1 cellular context compared by ENCODE assay signal in genomic region chr2:28366496-28367282, GRCh38.
TF ChIP-seq lines count a peak whose summit lies in the region.

No MANE protein-coding gene starts in this region.

TF ChIP-seq in K562, 482 proteins besides CTCF, POLR2A, EP300 and RAD21 (continued from another document and continues in another):
- TF ChIP-seq TSHZ1 (CRISPR knock-in tag; IDR thresholded peaks at IDR 0.05) (peak; percentile 75), ZNF280B (CRISPR knock-in tag; IDR thresholded peaks at IDR 0.05) (no peak), NCOA1 (IDR thresholded peaks at IDR 0.05; ENCODE audit: low read depth) (0 out of 2 replicates have a peak, but pooled peaks have one; percentile 56), ZBTB1 (CRISPR knock-in tag; IDR thresholded peaks at IDR 0.05; ENCODE audit: borderline replicate concordance, low read depth) (peak; percentile 9; the same call in 1 of the 2 replicates), PCBP1 (IDR thresholded peaks at IDR 0.05; ENCODE audit: low read depth, low read length, poor library complexity, severe bottlenecking) (no peak), CAMTA2 (CRISPR knock-in tag; conservative IDR thresholded peaks at IDR 0.05) (no peak; the same call in 1 of the 2 replicates), ZNF140 (CRISPR knock-in tag; IDR thresholded peaks at IDR 0.05) (no peak), GTF2B (IDR thresholded peaks at IDR 0.05; ENCODE audit: extremely low read depth, insufficient read length) (no peak), ZNF592 (IDR thresholded peaks at IDR 0.05) (peak; percentile 86), PYGO2 (tag; IDR thresholded peaks at IDR 0.05) (peak; percentile 47), BRD4 (IDR thresholded peaks at IDR 0.05) (no peak), FOXM1 (IDR thresholded peaks at IDR 0.05; ENCODE audit: low read depth) (peak; percentile 41; the same call in 1 of the 2 replicates), FOXM1 (CRISPR knock-in tag; IDR thresholded peaks at IDR 0.05; ENCODE audit: low read depth) (no peak), XRCC3 (IDR thresholded peaks at IDR 0.05) (no peak), ZNF699 (CRISPR knock-in tag; IDR thresholded peaks at IDR 0.05; ENCODE audit: insufficient replicate concordance) (no peak), RBM17 (IDR thresholded peaks at IDR 0.05; ENCODE audit: borderline replicate concordance, low read depth, low read length) (no peak), ZKSCAN1 (IDR thresholded peaks at IDR 0.05; ENCODE audit: low read depth, low read length) (peak; percentile 11; the same call in 1 of the 2 replicates), SMARCC2 (IDR thresholded peaks at IDR 0.05; ENCODE audit: low read depth) (peak; percentile 88), ELF2 (CRISPR knock-in tag; IDR thresholded peaks at IDR 0.05) (peak; percentile 64; the same call in 1 of the 2 replicates), HDAC1 (IDR thresholded peaks at IDR 0.05) (peak in 1 of 2 experiments; percentile 51; a peak in 2 of 4 replicates), SNAPC5 (CRISPR knock-in tag; IDR thresholded peaks at IDR 0.05) (no peak), MECOM (CRISPR knock-in tag; IDR thresholded peaks at IDR 0.05) (0 out of 2 replicates have a peak, but pooled peaks have one; percentile 27), ELK3 (CRISPR knock-in tag; IDR thresholded peaks at IDR 0.05) (no peak), ZNF407 (IDR thresholded peaks at IDR 0.05; ENCODE audit: low read depth) (no peak), ZNF143 (CRISPR knock-in tag; IDR thresholded peaks at IDR 0.05) (no peak), KLF10 (CRISPR knock-in tag; IDR thresholded peaks at IDR 0.05) (no peak), ZNF766 (CRISPR knock-in tag; conservative IDR thresholded peaks at IDR 0.05) (0 out of 2 replicates have a peak, but pooled peaks have one; percentile 65), CTCFL (IDR thresholded peaks at IDR 0.05; ENCODE audit: borderline replicate concordance, insufficient read depth, low read depth, low read length, poor library complexity, severe bottlenecking) (no peak), RBFOX2 (IDR thresholded peaks at IDR 0.05; ENCODE audit: low read depth, low read length) (peak; percentile 89), PATZ1 (CRISPR knock-in tag; IDR thresholded peaks at IDR 0.05; ENCODE audit: borderline replicate concordance) (no peak), RFX5 (IDR thresholded peaks at IDR 0.05; ENCODE audit: low read depth, low read length) (no peak), IFI16 (CRISPR knock-in tag; IDR thresholded peaks at IDR 0.05) (no peak)
